ENCODE assay signal across 14 cellular contexts in the genomic region with DNA sequence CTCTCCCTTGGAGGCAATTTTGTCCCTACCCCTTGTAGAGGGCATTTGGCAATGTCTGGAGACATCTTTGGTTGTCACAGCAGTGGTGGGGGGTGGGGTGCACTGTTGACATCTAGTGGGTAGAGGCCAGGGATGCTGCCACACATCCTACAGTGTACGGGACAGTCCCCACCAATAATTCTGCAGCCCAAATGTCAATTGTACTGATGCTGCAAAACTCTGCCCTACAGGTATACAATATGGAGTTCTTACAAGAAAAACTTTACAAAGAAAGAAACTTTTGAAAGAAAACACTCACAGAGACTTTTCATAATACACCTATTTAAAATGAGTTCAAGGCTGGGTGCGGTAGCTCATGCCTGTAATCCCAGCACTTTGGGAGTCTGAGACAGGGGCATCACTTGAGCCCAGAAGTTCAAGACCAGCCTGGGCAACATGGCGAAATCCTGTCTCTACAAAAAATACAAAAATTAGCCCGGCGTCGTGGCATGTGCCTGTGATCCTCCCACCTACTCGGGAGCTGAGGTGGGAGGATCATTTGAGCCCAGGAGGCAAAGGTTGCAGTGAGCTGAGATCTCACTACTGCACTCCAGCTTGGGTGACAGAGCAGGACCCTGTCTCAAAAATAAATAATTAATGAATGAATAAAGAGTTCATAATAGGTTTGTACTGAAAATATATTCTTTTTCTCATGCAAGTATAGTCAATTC. TPM values are rescaled to one million over a fixed set of nuclear protein-coding genes. Genes with fewer than 3 reads are reported as not detected.
"Had no signal": no experiment of that assay in that cellular context is flagged by ENCODE, and none has a peak within 500 bp of the region (broad histone marks: within the 10 kb centered on the region; RNA-seq: fewer than 3 reads in every experiment).

No MANE protein-coding gene starts in this region.

- DNase-seq: activated CD8-positive, alpha-beta memory T cell treated with anti-CD3 and anti-CD28 coated beads, Interleukin-2, amount 10 ng/mL, durations not matched to agents 7 days and 5 days; central memory CD4-positive, alpha-beta T cell; esophagus squamous epithelium; occipital lobe; upper lobe of right lung had no signal

- ATAC-seq: activated naive CD8-positive, alpha-beta T cell treated with anti-CD3 and anti-CD28 coated beads, Interleukin-2, amount 50 U/mL, for 24 hours; naive thymus-derived CD8-positive, alpha-beta T cell had no signal

- H3K9me3 ChIP-seq: breast epithelium, esophagus squamous epithelium, thyroid gland, upper lobe of right lung had no signal

- H3K27ac ChIP-seq: epithelial cell of prostate, heart right ventricle, thyroid gland, upper lobe of right lung had no signal

- H3K4me3 ChIP-seq: breast epithelium, esophagus squamous epithelium, heart right ventricle, thyroid gland, upper lobe of right lung had no signal

- H3K36me3 ChIP-seq: breast epithelium, thyroid gland had no signal

- H3K27me3 ChIP-seq: breast epithelium, esophagus squamous epithelium, heart right ventricle, thyroid gland, upper lobe of right lung had no signal

- H3K4me1 ChIP-seq: breast epithelium, thyroid gland, upper lobe of right lung had no signal

RNA-seq across cellular contexts. Expression of a gene that starts 59.4 kb away (rescaled TPM):
- total RNA-seq: activated CD4-positive, alpha-beta T cell treated with anti-CD3 and anti-CD28 coated beads for 36 hours; activated CD8-positive, alpha-beta memory T cell treated with anti-CD3 and anti-CD28 coated beads, Interleukin-2, amount 10 ng/mL, durations not matched to agents 7 days and 5 days; activated CD8-positive, alpha-beta T cell treated with anti-CD3 and anti-CD28 coated beads, Interleukin-2, amount 10 ng/mL, durations not matched to agents 7 days and 5 days; naive thymus-derived CD8-positive, alpha-beta T cell; T-helper 2 cell treated with Interferon-gamma antibody and Interleukin-4, amounts not matched to agents 100 ng/mL and 5 ng/mL, for 36 hours had no signal
- polyA plus RNA-seq: naive thymus-derived CD8-positive, alpha-beta T cell had no signal
